21 cellular contexts compared by ENCODE assay signal in genomic region chr2:116804901-116805300, GRCh38.
"Had no signal": no experiment of that assay in that cellular context is flagged by ENCODE, and none has a peak within 500 bp of the region (broad histone marks: within the 10 kb centered on the region; RNA-seq: fewer than 3 reads in every experiment).

No MANE protein-coding gene starts in this region.

- H3K27ac ChIP-seq: epithelial cell of prostate, esophagus muscularis mucosa, gastroesophageal sphincter, psoas muscle, right lobe of liver, testis, tibial nerve had no signal

- H3K27ac Mint-ChIP-seq: dendritic cell treated with granulocyte-macrophage colony-stimulating factor and Interleukin-4, amounts not matched to agents 40 ng/mL and 50 ng/mL, for 4 days; effector memory CD8-positive, alpha-beta T cell; immature natural killer cell; natural killer cell; stimulated activated naive B cell treated with anti-CD40 and anti-IgM and Interleukin-4, amounts not matched to agents 10 μg/mL and 1 μg/mL and 100 μg/mL, for 72 hours; stimulated activated naive CD8-positive, alpha-beta T cell treated with anti-CD3 and anti-CD28 coated beads, Interleukin-15, amount 100 ng/mL, for 72 hours had no signal

- DNase-seq: effector memory CD8-positive, alpha-beta T cell; glutamatergic neuron; immature natural killer cell; left cardiac atrium; left ventricle myocardium superior; mesendoderm; natural killer cell; psoas muscle; retina; right lobe of liver; stimulated activated CD4-positive, alpha-beta T cell treated with anti-CD3 and anti-CD28 coated beads, Interleukin-2, amount 100 ng/mL, for 24 hours; stimulated activated CD4-positive, alpha-beta T cell treated with anti-CD3 and anti-CD28 coated beads, Interleukin-4, amount 100 ng/mL, for 4 hours; stimulated activated naive B cell treated with anti-CD40 and anti-IgM and Interleukin-4, amounts not matched to agents 10 μg/mL and 1 μg/mL and 100 μg/mL, for 72 hours; stimulated activated naive CD8-positive, alpha-beta T cell treated with anti-CD3 and anti-CD28 coated beads, Interleukin-15, amount 100 ng/mL, for 72 hours; testis had no signal

- H3K36me3 Mint-ChIP-seq: immature natural killer cell; stimulated activated naive B cell treated with anti-CD40 and anti-IgM and Interleukin-4, amounts not matched to agents 10 μg/mL and 1 μg/mL and 100 μg/mL, for 72 hours had no signal

- H3K27me3 ChIP-seq: esophagus muscularis mucosa, gastroesophageal sphincter, right lobe of liver, testis, tibial nerve had no signal

- H3K4me1 ChIP-seq: esophagus muscularis mucosa, gastroesophageal sphincter, psoas muscle, right lobe of liver, testis, tibial nerve had no signal

- H3K36me3 ChIP-seq: esophagus muscularis mucosa, gastroesophageal sphincter, right lobe of liver, tibial nerve had no signal

- ATAC-seq: effector memory CD8-positive, alpha-beta T cell; gastroesophageal sphincter; left cardiac atrium; left ventricle myocardium superior; natural killer cell; psoas muscle; right lobe of liver; stimulated activated naive B cell treated with anti-CD40 and anti-IgM and Interleukin-4, amounts not matched to agents 10 μg/mL and 1 μg/mL and 100 μg/mL, for 72 hours; stimulated activated naive CD8-positive, alpha-beta T cell treated with anti-CD3 and anti-CD28 coated beads, Interleukin-15, amount 100 ng/mL, for 72 hours had no signal

- H3K4me3 ChIP-seq: esophagus muscularis mucosa, gastroesophageal sphincter, lung, psoas muscle, right lobe of liver, testis, tibial nerve had no signal

- H3K9me3 ChIP-seq: right lobe of liver, testis had no signal
